ENCODE assay signal across 34 cellular contexts in genomic region chr18:50839341-50839740, GRCh38. TPM values are rescaled to one million over a fixed set of nuclear protein-coding genes. Genes with fewer than 3 reads are reported as not detected.
"Had no signal": no experiment of that assay in that cellular context is flagged by ENCODE, and none has a peak within 500 bp of the region (broad histone marks: within the 10 kb centered on the region; RNA-seq: fewer than 3 reads in every experiment).

No MANE protein-coding gene starts in this region.

- H3K27me3 ChIP-seq: ascending aorta, cardiac muscle cell, MG63, Peyer's patch, SJSA1 had no signal

- ATAC-seq: activated CD8-positive, alpha-beta memory T cell treated with anti-CD3 and anti-CD28 coated beads, Interleukin-2, amount 10 ng/mL, durations not matched to agents 7 days and 5 days; PC-3 had no signal

- H3K4me1 ChIP-seq: ascending aorta had no signal

- H3K27ac ChIP-seq: ascending aorta, Peyer's patch, SJSA1 had no signal

- H3K4me3 ChIP-seq: ascending aorta, cardiac muscle cell, MG63, Peyer's patch, SJSA1 had no signal

- H3K36me3 ChIP-seq: ascending aorta, cardiac muscle cell, MG63, Peyer's patch, SJSA1 had no signal

- H3K9me3 ChIP-seq: ascending aorta, MG63, Peyer's patch, SJSA1, SK-N-SH had no signal

- FAIRE-seq: TTC549 had no signal

- DNase-seq: activated B cell treated with CpG ODN at 0.5 μM for 24 hours; activated CD4-positive, alpha-beta memory T cell treated with anti-CD3 and anti-CD28 coated beads, Interleukin-2, amount 10 ng/mL, durations not matched to agents 7 days and 5 days; activated CD4-positive, alpha-beta T cell treated with anti-CD3 and anti-CD28 coated beads for 48 hours; activated CD4-positive, CD25-positive, alpha-beta regulatory T cell treated with anti-CD3 and anti-CD28 coated beads, Interleukin-2, amount 50 U/mL, for 72 hours; activated CD8-positive, alpha-beta memory T cell treated with anti-CD3 and anti-CD28 coated beads for 24 hours; activated CD8-positive, alpha-beta memory T cell treated with anti-CD3 and anti-CD28 coated beads, Interleukin-2, amount 10 ng/mL, durations not matched to agents 7 days and 5 days; activated CD8-positive, alpha-beta memory T cell treated with anti-CD3 and anti-CD28 coated beads, Interleukin-2, amount 50 U/mL, for 48 hours; activated effector memory CD4-positive, alpha-beta T cell treated with Interleukin-2 at 50 U/mL for 16 hours; activated naive CD4-positive, alpha-beta T cell; activated naive CD4-positive, alpha-beta T cell treated with anti-CD3 and anti-CD28 coated beads, Interleukin-2, amount 50 U/mL, for 16 hours; activated naive CD8-positive, alpha-beta T cell treated with anti-CD3 and anti-CD28 coated beads for 36 hours; activated T-cell treated with anti-CD3 and anti-CD28 coated beads, Interleukin-2, amount 50 U/mL, for 48 hours; amygdala; Kasumi-1; KG1; MG63; NCI-H1048; NCI-H1105 treated with DMSO at 0.1 percent for 48 hours; NCI-H1436; NCI-H1694; NCI-H2029; NCI-H510A; NCI-H526; NCI-H774; NK-92 treated with Interleukin-12 subunit alpha and Interleukin-12 subunit beta, amount 100 ng/mL, for 24 hours; PC-3; Peyer's patch; RPMI8226; SHP77 treated with DMSO at 0.1 percent for 48 hours; SK-N-SH had no signal

RNA-seq across cellular contexts. Expression of gene MRO, which starts 19.5 kb away (rescaled TPM):
- polyA plus RNA-seq: cardiac muscle cell, SK-N-SH had no signal
